1 cellular context compared by ENCODE assay signal in genomic region chr2:19933351-19933981, GRCh38.
TF ChIP-seq lines count a peak whose summit lies in the region.

No MANE protein-coding gene starts in this region.

TF ChIP-seq in IMR-90, 13 proteins besides CTCF, POLR2A, EP300 and RAD21 (continued from another document):
- TF ChIP-seq, protein P1, sequence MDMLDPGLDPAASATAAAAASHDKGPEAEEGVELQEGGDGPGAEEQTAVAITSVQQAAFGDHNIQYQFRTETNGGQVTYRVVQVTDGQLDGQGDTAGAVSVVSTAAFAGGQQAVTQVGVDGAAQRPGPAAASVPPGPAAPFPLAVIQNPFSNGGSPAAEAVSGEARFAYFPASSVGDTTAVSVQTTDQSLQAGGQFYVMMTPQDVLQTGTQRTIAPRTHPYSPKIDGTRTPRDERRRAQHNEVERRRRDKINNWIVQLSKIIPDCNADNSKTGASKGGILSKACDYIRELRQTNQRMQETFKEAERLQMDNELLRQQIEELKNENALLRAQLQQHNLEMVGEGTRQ (IDR thresholded peaks at IDR 0.05; ENCODE audit: low read depth, low read length) = no peak
- TF ChIP-seq MXI1 (IDR thresholded peaks at IDR 0.05; ENCODE audit: borderline replicate concordance, low read depth, low read length) = no peak
- no peak for TF ChIP-seq FOS (IDR thresholded peaks at IDR 0.05; ENCODE audit: low read depth, low read length)
- no peak for TF ChIP-seq NFE2L2 (IDR thresholded peaks at IDR 0.05; ENCODE audit: low read depth, low read length)
- TF ChIP-seq RFX5 (IDR thresholded peaks at IDR 0.05; ENCODE audit: low read depth, low read length) = no peak
- no peak for TF ChIP-seq RCOR1 (IDR thresholded peaks at IDR 0.05; ENCODE audit: insufficient replicate concordance, low read length)
- TF ChIP-seq MAZ (IDR thresholded peaks at IDR 0.05; ENCODE audit: borderline replicate concordance, low read depth, low read length) = no peak
- TF ChIP-seq BHLHE40 (IDR thresholded peaks at IDR 0.05; ENCODE audit: low read depth, low read length) = no peak
TF ChIP-seq in IMR-90: peak in this region for 0.
